ENCODE assay signal across 22 cellular contexts in genomic region chr12:59122784-59123183, GRCh38.
"Had no signal": no experiment of that assay in that cellular context is flagged by ENCODE, and none has a peak within 500 bp of the region (broad histone marks: within the 10 kb centered on the region; RNA-seq: fewer than 3 reads in every experiment).

No MANE protein-coding gene starts in this region.

- H3K27ac ChIP-seq: body of pancreas, ovary, psoas muscle, right lobe of liver, SK-N-MC, WERI-Rb-1 had no signal

- H3K4me3 ChIP-seq: body of pancreas, ovary, psoas muscle, right lobe of liver, SK-N-MC, smooth muscle cell, tibial nerve had no signal

- FAIRE-seq: urothelium cell line had no signal

- H3K36me3 ChIP-seq: ovary, right lobe of liver, tibial nerve, WERI-Rb-1 had no signal

- DNase-seq: activated CD4-positive, alpha-beta T cell treated with anti-CD3 and anti-CD28 coated beads for 1 hour; activated effector memory CD4-positive, alpha-beta T cell treated with anti-CD3 and anti-CD28 coated beads, Interleukin-2, amount 50 U/mL, for 16 hours; activated T-cell treated with anti-CD3 and anti-CD28 coated beads, Interleukin-2, amount 50 U/mL, for 72 hours; body of pancreas; caudate nucleus; erythroblast; glutamatergic neuron; hypothalamus; islet precursor cell; left colon; mesenchymal stem cell; naive thymus-derived CD8-positive, alpha-beta T cell; ovary; psoas muscle; right lobe of liver; stimulated activated CD4-positive, alpha-beta T cell treated with anti-CD3 and anti-CD28 coated beads, Interleukin-4, amount 100 ng/mL, for 4 hours; WERI-Rb-1 had no signal

- H3K4me1 ChIP-seq: body of pancreas, psoas muscle, right lobe of liver had no signal

- H3K9me3 ChIP-seq: body of pancreas, ovary, psoas muscle, right lobe of liver, tibial nerve had no signal

- ATAC-seq: activated T-cell treated with anti-CD3 and anti-CD28 coated beads, Interleukin-2, amount 50 U/mL, for 72 hours; body of pancreas; left colon; naive thymus-derived CD8-positive, alpha-beta T cell; psoas muscle; right lobe of liver; stimulated activated memory B cell treated with anti-CD40 and anti-IgM and Interleukin-4, amounts not matched to agents 10 μg/mL and 1 μg/mL and 100 μg/mL, for 72 hours had no signal

- H3K27me3 ChIP-seq: body of pancreas, ovary, right lobe of liver, tibial nerve had no signal

- H3K4me2 ChIP-seq: smooth muscle cell had no signal
